1 cellular context compared by ENCODE assay signal in the genomic region with DNA sequence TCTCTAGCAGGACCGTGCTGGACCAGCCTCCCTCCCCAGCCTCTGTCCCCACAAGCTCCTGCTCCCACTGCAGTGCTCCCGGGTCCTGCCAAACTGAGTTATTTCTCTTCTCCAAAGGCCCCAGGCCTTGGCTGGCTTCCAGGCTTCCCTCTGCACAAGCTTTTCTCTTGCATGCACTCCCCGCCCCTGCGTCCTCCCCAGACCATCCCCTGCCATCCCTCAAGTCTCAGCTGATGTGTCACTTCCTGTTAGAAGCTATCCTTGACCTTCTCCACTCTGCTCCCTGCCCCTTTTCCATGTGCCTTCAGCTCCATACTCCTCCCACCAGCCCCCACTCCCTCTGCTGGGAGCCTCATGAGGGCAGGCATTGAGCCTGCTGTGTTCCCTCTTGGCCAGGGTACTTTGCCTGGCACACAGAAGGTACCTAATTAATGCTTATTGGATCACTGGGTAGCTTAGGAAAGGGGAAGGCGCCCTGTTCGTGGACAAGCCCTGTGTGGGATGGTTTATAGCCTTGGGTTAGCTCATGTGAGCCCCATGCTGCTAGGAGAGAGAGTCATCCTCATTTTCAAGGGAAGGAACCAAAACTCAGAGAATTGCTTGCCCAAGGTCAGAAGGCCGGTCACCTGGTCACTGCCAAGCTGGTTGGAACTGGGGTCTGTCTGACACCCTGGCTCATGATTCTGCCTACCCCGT.
A peak's percentile ranks its signal among the peaks of the same experiment; 100 is the strongest.
TF ChIP-seq lines count a peak whose summit lies in the region.

No MANE protein-coding gene starts in this region.

TF ChIP-seq in PFSK-1, 5 proteins besides CTCF, POLR2A, EP300 and RAD21:
- peak; percentile 76 for TF ChIP-seq FOXP2 (optimal IDR thresholded peaks at IDR 0.05; ENCODE audit: borderline replicate concordance, extremely low read depth, extremely low read length, insufficient read depth)
- TF ChIP-seq POLR2AphosphoS5 (IDR thresholded peaks at IDR 0.05; ENCODE audit: low read depth, low read length), result no peak
